ENCODE assay signal across 1 cellular context in genomic region chr5:14258840-14259239, GRCh38.
TF ChIP-seq lines count a peak whose summit lies in the region.

No MANE protein-coding gene starts in this region.

TF ChIP-seq in GM23338, 12 proteins besides CTCF, POLR2A, EP300 and RAD21 (continued from another document):
- peak; percentile 56; the same call in 1 of the 2 replicates for TF ChIP-seq ZNF462 (CRISPR knock-in tag; IDR thresholded peaks at IDR 0.05)
